ENCODE assay signal across 9 cellular contexts in genomic region chr3:71421475-71421819, GRCh38.
DNase-seq lines count a peak whose midpoint lies in the region; ATAC-seq lines count a peak whose summit lies in the region.
"Had no signal": no experiment of that assay in that cellular context is flagged by ENCODE, and none has a peak within 500 bp of the region (broad histone marks: within the 10 kb centered on the region; RNA-seq: fewer than 3 reads in every experiment).

No MANE protein-coding gene starts in this region.

- peaks cover 42% of the 10 kb centered on the region for H3K4me1 Mint-ChIP-seq in dendritic cell treated with granulocyte-macrophage colony-stimulating factor and Interleukin-4, amounts not matched to agents 40 ng/mL and 50 ng/mL, for 4 days (ENCODE audit: low read depth)

- no peaks in the 10 kb centered on the region for H3K36me3 Mint-ChIP-seq in dendritic cell treated with granulocyte-macrophage colony-stimulating factor and Interleukin-4, amounts not matched to agents 40 ng/mL and 50 ng/mL, for 4 days (ENCODE audit: low read depth)

- ATAC-seq in GM18858 (IDR thresholded peaks at IDR 0.05; ENCODE audit: unreplicated experiment) (peak; percentile 35), GM21529 (IDR thresholded peaks at IDR 0.05; ENCODE audit: unreplicated experiment) (peak; percentile 69), HG03354 (IDR thresholded peaks at IDR 0.05; ENCODE audit: poor library complexity, severe bottlenecking, unreplicated experiment) (peak; percentile 73)
- ATAC-seq: PC-3 had no signal

- H3K4me3 Mint-ChIP-seq in dendritic cell treated with granulocyte-macrophage colony-stimulating factor and Interleukin-4, amounts not matched to agents 40 ng/mL and 50 ng/mL, for 4 days: no peak overlapping the region

- H3K27me3 Mint-ChIP-seq in dendritic cell treated with granulocyte-macrophage colony-stimulating factor and Interleukin-4, amounts not matched to agents 40 ng/mL and 50 ng/mL, for 4 days: no peaks in the 10 kb centered on the region

- no peaks in the 10 kb centered on the region for H3K9me3 Mint-ChIP-seq in dendritic cell treated with granulocyte-macrophage colony-stimulating factor and Interleukin-4, amounts not matched to agents 40 ng/mL and 50 ng/mL, for 4 days

- intact Hi-C loops in dendritic cell treated with granulocyte-macrophage colony-stimulating factor and Interleukin-4, amounts not matched to agents 40 ng/mL and 50 ng/mL, for 4 days (cut with micrococcal nuclease): no loop called here

- peak overlapping the region; percentile 31 for H3K27ac Mint-ChIP-seq in dendritic cell treated with granulocyte-macrophage colony-stimulating factor and Interleukin-4, amounts not matched to agents 40 ng/mL and 50 ng/mL, for 4 days

- no peak for DNase-seq in H4 (ENCODE audit: low spot score)
- no peak for DNase-seq in NOMO-1 treated with DMSO at 0.1 percent for 48 hours (lab: John Stamatoyannopoulos, UW; ENCODE audit: unreplicated experiment)
- no peak for DNase-seq in GDM1 (lab: John Stamatoyannopoulos, UW)
- no peak for DNase-seq in cortex of kidney (lab: John Stamatoyannopoulos, UW)
- DNase-seq: PC-3 had no signal
